8 cellular contexts compared by ENCODE assay signal in the genomic region with DNA sequence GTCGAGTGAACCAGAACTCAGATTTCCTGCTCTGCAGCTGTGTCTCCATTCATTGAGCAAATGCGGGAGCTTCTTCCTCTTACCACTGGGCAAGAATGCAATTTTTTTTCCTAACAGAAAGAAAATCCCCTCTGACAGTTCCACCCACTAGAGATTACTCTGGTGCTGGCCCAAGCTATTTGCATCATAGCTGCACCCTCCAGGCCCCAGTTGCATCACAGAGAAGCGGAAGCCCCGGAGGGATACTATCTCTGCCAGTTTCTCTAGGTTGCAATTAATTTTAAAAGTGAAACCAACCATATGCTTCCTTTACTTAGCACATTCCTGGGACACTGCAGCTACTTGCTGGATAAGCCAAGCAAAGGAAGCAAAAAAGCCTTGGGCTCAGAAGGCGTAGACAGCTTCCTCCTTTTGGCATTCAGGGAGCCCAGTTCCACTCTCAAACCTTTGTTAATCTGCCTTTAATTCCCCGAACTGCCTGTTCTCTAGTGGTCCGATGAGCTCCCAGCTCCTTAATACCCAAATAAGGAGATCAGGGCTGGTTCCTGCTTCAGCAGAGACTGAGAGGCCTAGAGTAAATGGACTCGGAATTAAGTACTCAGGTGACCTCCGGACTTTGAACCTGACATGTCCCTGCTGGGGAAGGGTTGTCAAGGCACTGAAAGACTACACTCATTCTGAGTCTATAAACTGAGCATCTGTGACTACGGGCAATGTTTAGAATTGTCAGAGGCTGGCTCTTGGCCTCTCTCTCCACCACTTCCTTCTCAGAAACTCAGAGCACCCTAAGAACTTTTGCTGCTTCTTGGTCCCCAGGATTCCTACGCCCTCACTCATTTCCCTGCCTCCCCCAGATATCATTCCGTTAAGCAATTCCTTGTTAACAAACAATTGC.
DNase-seq lines count a peak whose midpoint lies in the region; FAIRE-seq and TF ChIP-seq lines count a peak whose summit lies in the region.

No MANE protein-coding gene starts in this region.

- H3K9me3 ChIP-seq in colonic mucosa, result no peaks in the 10 kb centered on the region

- no peak for TF ChIP-seq POLR2A in GM12892 (IDR thresholded peaks at IDR 0.05; ENCODE audit: low read depth, low read length)

- no peak overlapping the region for H3K4me3 ChIP-seq in colonic mucosa

- no peak for TF ChIP-seq CTCF in colonic mucosa (IDR thresholded peaks at IDR 0.05)

- peaks cover 8% of the 10 kb centered on the region for H3K4me1 ChIP-seq in colonic mucosa

- intact Hi-C loops in colonic mucosa (cut with DNase I), result loop anchor here (10.0 kb wide), 1 partner anchor 72 kb away; no protein-coding TSS in a partner anchor

- DNase-seq in GM12892 (ENCODE audit: insufficient read length) (peak; percentile 11), NCI-H526 treated with DMSO at 0.1 percent for 48 hours (lab: John Stamatoyannopoulos, UW) (peak; percentile 93), colonic mucosa (peak; percentile 73), kidney glomerular epithelial cell (lab: John Stamatoyannopoulos, UW) (peak; percentile 45), smooth muscle cell of the brain vasculature (ENCODE audit: low read depth, low spot score) (peak; percentile 31), NCI-H2196 treated with DMSO at 0.1 percent for 48 hours (lab: John Stamatoyannopoulos, UW; ENCODE audit: unreplicated experiment) (no peak), NCI-H2171 (lab: John Stamatoyannopoulos, UW) (no peak)
- DNase-seq in stimulated activated CD4-positive, alpha-beta T cell treated with anti-CD3 and anti-CD28 coated beads, Interleukin-4, amount 100 ng/mL, for 24 hours, result no peak

- H3K36me3 ChIP-seq in colonic mucosa, result no peaks in the 10 kb centered on the region

- peak overlapping the region; percentile 68 for H3K27ac ChIP-seq in colonic mucosa

- FAIRE-seq in GM12892 (lab: Jason Lieb, UNC), result peak; percentile 40

- H3K9ac ChIP-seq in colonic mucosa (ENCODE audit: low read depth in 2 of 2, low read length in 2 of 2), result no peak overlapping the region

- H3K27me3 ChIP-seq in colonic mucosa, result no peaks in the 10 kb centered on the region

Comparison
In these comparisons a context has a peak if more than half of its experiments do, and no peak if none do; other contexts are left out.
1. DNase-seq: peak in GM12892 (single experiment), NCI-H526 treated with DMSO at 0.1 percent for 48 hours (single experiment), colonic mucosa (single experiment), kidney glomerular epithelial cell (single experiment) and smooth muscle cell of the brain vasculature (single experiment); none in stimulated activated CD4-positive, alpha-beta T cell treated with anti-CD3 and anti-CD28 coated beads, Interleukin-4, amount 100 ng/mL, for 24 hours (single experiment), NCI-H2196 treated with DMSO at 0.1 percent for 48 hours (single experiment) and NCI-H2171 (single experiment).